In genomic region chr4:88755454-88755853, GRCh38 we compare ENCODE assay signal across 24 cellular contexts.
"Had no signal": no experiment of that assay in that cellular context is flagged by ENCODE, and none has a peak within 500 bp of the region (broad histone marks: within the 10 kb centered on the region; RNA-seq: fewer than 3 reads in every experiment).

No MANE protein-coding gene starts in this region.

- H3K27ac ChIP-seq: SJSA1, SK-N-MC had no signal

- H3K9me3 ChIP-seq: MG63, SJSA1 had no signal

- H3K27me3 ChIP-seq: MG63, SJSA1 had no signal

- H3K36me3 ChIP-seq: MG63, SJSA1 had no signal

- H3K4me3 ChIP-seq: MG63, SJSA1, SK-N-MC had no signal

- FAIRE-seq: RCC 7860 had no signal

- H3K4me1 ChIP-seq: SJSA1 had no signal

- DNase-seq: Karpas-422, KG1, MG63, NCI-H1092, NCI-H1105 treated with DMSO at 0.1 percent for 48 hours, NCI-H1417 treated with DMSO at 0.1 percent for 48 hours, NCI-H146, NCI-H1694 treated with DMSO at 0.1 percent for 48 hours, NCI-H1930, NCI-H2081, NCI-H2107, NCI-H2171, NCI-H226, NCI-H446, NCI-H510A, NCI-H524 treated with DMSO at 0.1 percent for 48 hours, NCI-H69, NCI-H774, Right ventricle myocardium superior, RPMI8226, SIG-M5 had no signal
